Comparison of ENCODE assay signal across 19 cellular contexts in the genomic region with DNA sequence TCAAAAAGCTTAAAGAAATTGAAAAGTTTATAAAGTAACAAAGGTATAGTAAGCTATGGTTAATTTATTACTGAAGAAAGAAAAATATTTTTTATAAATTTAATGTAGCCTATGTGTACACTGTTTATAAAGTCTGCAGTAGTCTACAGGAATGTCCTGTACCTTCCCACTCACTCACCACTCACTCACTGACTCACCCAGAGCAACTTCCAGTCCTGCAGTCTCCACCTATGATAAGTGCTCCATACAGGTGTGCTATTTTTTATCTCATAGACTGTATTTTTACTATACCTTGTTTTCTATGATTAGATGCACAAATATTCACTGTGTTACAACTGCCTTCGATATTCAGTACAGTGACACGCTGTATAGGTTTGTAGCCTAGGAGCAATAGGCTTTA.
DNase-seq lines count a peak whose midpoint lies in the region; ATAC-seq, FAIRE-seq and TF ChIP-seq lines count a peak whose summit lies in the region.
"Had no signal": no experiment of that assay in that cellular context is flagged by ENCODE, and none has a peak within 500 bp of the region (broad histone marks: within the 10 kb centered on the region; RNA-seq: fewer than 3 reads in every experiment).

No MANE protein-coding gene starts in this region.

- H4K20me1 ChIP-seq in PC-3 (ENCODE audit: low read length) = no peaks in the 10 kb centered on the region

- TF ChIP-seq CTCF in PC-3 (conservative IDR thresholded peaks at IDR 0.05; ENCODE audit: low read depth, low read length) = no peak
- no peak for TF ChIP-seq CTCF in epithelial cell of esophagus (IDR thresholded peaks at IDR 0.05; ENCODE audit: insufficient read depth, low read depth, low read length, missing control alignments)
- no peak for TF ChIP-seq CTCF in kidney (IDR thresholded peaks at IDR 0.05; ENCODE audit: borderline replicate concordance, extremely low read depth, insufficient read depth)
- TF ChIP-seq CTCF in esophagus muscularis mucosa (IDR thresholded peaks at IDR 0.05) = no peak

- WGBS in esophagus muscularis mucosa = 95% methylated on average over 2 of the region's 2 CpGs

- no peaks in the 10 kb centered on the region for H3F3A ChIP-seq in PC-3 (ENCODE audit: low read length, unreplicated experiment)

- TF ChIP-seq POLR2A in esophagus muscularis mucosa (IDR thresholded peaks at IDR 0.05; ENCODE audit: low read depth) = no peak

- H3K4me3 ChIP-seq in PC-3 (ENCODE audit: low read length) = no peak overlapping the region
- no peak overlapping the region for H3K4me3 ChIP-seq in epithelial cell of esophagus (ENCODE audit: low read length)
- H3K4me3 ChIP-seq in kidney (ENCODE audit: low read length in 2 of 2) = no peak overlapping the region
- H3K4me3 ChIP-seq in esophagus muscularis mucosa = no peak overlapping the region
- H3K4me3 ChIP-seq: HAP-1 had no signal

- DNase-seq in PC-3 (peak; percentile 88), epithelial cell of esophagus (ENCODE audit: low read depth) (peak; percentile 80), kidney (no peak), renal cortical epithelial cell (ENCODE audit: low read depth) (peak; percentile 22), NCI-H82 (lab: John Stamatoyannopoulos, UW) (no peak), G401 (ENCODE audit: low spot score) (no peak), esophagus muscularis mucosa (ENCODE audit: extremely low spot score) (no peak)
- DNase-seq: ACHN; C1 segment of cervical spinal cord; CD4-positive, alpha-beta T cell; DMS153; DMS79 treated with DMSO at 0.1 percent for 48 hours; EL; GDM1; HFFc6 had no signal

- H3K9ac ChIP-seq in PC-3 (ENCODE audit: low read length) (no peak overlapping the region), kidney (ENCODE audit: low read length in 2 of 2) (no peak overlapping the region)

- H3K36me3 ChIP-seq in PC-3 (ENCODE audit: low read depth, low read length) = no peaks in the 10 kb centered on the region
- H3K36me3 ChIP-seq in kidney (ENCODE audit: control insufficient read depth in 1 of 2, insufficient read depth in 2 of 2, low read length in 2 of 2) = no peaks in the 10 kb centered on the region
- no peaks in the 10 kb centered on the region for H3K36me3 ChIP-seq in esophagus muscularis mucosa
- H3K36me3 ChIP-seq: HAP-1 had no signal

- H3K4me1 ChIP-seq in PC-3 (ENCODE audit: insufficient read depth, low read length) = peaks cover 29% of the 10 kb centered on the region
- H3K4me1 ChIP-seq in kidney (ENCODE audit: control insufficient read depth in 1 of 2, insufficient read depth in 1 of 2, low read depth in 1 of 2, low read length in 2 of 2) = no peaks in the 10 kb centered on the region
- H3K4me1 ChIP-seq in esophagus muscularis mucosa = no peaks in the 10 kb centered on the region
- H3K4me1 ChIP-seq: HAP-1 had no signal

- H3K27me3 ChIP-seq in PC-3 (ENCODE audit: low read length) (no peaks in the 10 kb centered on the region), esophagus muscularis mucosa (no peaks in the 10 kb centered on the region)

- no TSS peak for BruUV-seq in PC-3 (replicated peaks; lab: Mats Ljungman, UMichigan)

- H2AFZ ChIP-seq in PC-3 (ENCODE audit: low read length) = no peak overlapping the region

- H3K27ac ChIP-seq in PC-3 (ENCODE audit: low read length) (no peak overlapping the region), kidney (ENCODE audit: low read depth in 2 of 2, low read length in 2 of 2) (no peak overlapping the region), esophagus muscularis mucosa (replicated peaks in 1 of 4) (no peak overlapping the region)
- H3K27ac ChIP-seq: HL-60 had no signal

- in situ Hi-C loops in G401 (cut with HindIII; ENCODE audit: low sequenced_read_pairs) = no loop called here

- peak; percentile 96 for ATAC-seq in PC-3

- no peaks in the 10 kb centered on the region for H3K79me2 ChIP-seq in PC-3 (ENCODE audit: low read length)

- H3K9me2 ChIP-seq in PC-3 (replicated peaks; ENCODE audit: low read length) = no peaks in the 10 kb centered on the region

- CTCF ChIA-PET in PC-3 (lab: Charles Lee) = interaction anchor here (0.6 kb wide), 1 partner anchor 437 kb away, joined by 5 read pairs; no protein-coding TSS in a partner anchor

- H3K9me3 ChIP-seq in PC-3 (ENCODE audit: low read length) (no peaks in the 10 kb centered on the region), kidney (ENCODE audit: control insufficient read depth in 1 of 2, low read length in 2 of 2) (no peaks in the 10 kb centered on the region), esophagus muscularis mucosa (no peaks in the 10 kb centered on the region)
- H3K9me3 ChIP-seq: HAP-1 had no signal

- intact Hi-C loops in PC-3 (cut with micrococcal nuclease) = loop anchor here (5.0 kb wide), 1 partner anchor 107 kb away; the partner anchor contains the start of gene NR5A2
- intact Hi-C loops in kidney (cut with DNase I) = no loop called here
- intact Hi-C loops in esophagus muscularis mucosa (cut with DNase I) = no loop called here

- H3K4me2 ChIP-seq in PC-3 (ENCODE audit: low read length) = 0 out of 2 replicates have a peak overlapping the region, but pooled peaks have one; percentile 3

- no peak for TF ChIP-seq EP300 in esophagus muscularis mucosa (IDR thresholded peaks at IDR 0.05)

- peak; percentile 33 for FAIRE-seq in kidney (lab: Jason Lieb, UNC)
- FAIRE-seq: GM12892, H1 had no signal

- POLR2A ChIA-PET in PC-3 (lab: Charles Lee; ENCODE audit: unreplicated experiment) = no interaction called here

Comparison
In these comparisons a context has a peak if more than half of its experiments do, and no peak if none do; other contexts are left out.
1. DNase-seq: peak in PC-3 (single experiment), epithelial cell of esophagus (single experiment) and renal cortical epithelial cell (single experiment); none in kidney (single experiment), NCI-H82 (single experiment), G401 (single experiment) and esophagus muscularis mucosa (single experiment).